1 cellular context compared by ENCODE assay signal in genomic region chr4:101306225-101306624, GRCh38.
TF ChIP-seq lines count a peak whose summit lies in the region.

No MANE protein-coding gene starts in this region.

TF ChIP-seq in WTC11, 78 proteins besides CTCF, POLR2A, EP300 and RAD21 (continued from another document):
- TF ChIP-seq NFE2L1 (CRISPR knock-in tag; IDR thresholded peaks at IDR 0.05): no peak
